9 cellular contexts compared by ENCODE assay signal in the genomic region with DNA sequence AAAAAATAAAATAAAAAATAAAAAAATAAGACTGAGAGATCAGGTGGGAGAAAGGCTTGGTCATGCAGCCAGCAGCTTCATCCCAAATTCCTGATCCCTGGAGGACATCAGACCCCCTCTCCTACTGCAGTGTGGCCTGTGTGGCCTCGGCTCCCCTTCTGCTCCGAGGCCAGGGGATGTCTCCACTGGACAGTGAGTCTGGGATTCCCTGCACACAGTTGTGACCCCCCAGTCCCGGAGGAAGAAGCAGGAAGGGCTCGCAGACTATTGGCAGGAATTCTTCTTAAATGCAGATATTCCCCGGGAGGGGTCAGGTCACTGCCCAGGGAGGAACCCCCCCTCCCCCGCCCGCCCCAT. TPM values are rescaled to one million over a fixed set of nuclear protein-coding genes. Genes with fewer than 3 reads are reported as not detected.
DNase-seq lines count a peak whose midpoint lies in the region; ATAC-seq and TF ChIP-seq lines count a peak whose summit lies in the region.
"Had no signal": no experiment of that assay in that cellular context is flagged by ENCODE, and none has a peak within 500 bp of the region (broad histone marks: within the 10 kb centered on the region; RNA-seq: fewer than 3 reads in every experiment).

No MANE protein-coding gene starts in this region.

- TF ChIP-seq CTCF in ascending aorta (IDR thresholded peaks at IDR 0.05) (no peak), lower lobe of right lung (IDR thresholded peaks at IDR 0.05) (no peak), uterus (IDR thresholded peaks at IDR 0.05) (no peak)

- peaks cover 2% of the 10 kb centered on the region for H3K27me3 Mint-ChIP-seq in activated naive CD8-positive, alpha-beta T cell treated with anti-CD3 and anti-CD28 coated beads, Interleukin-2, amount 10 ng/mL, durations not matched to agents 7 days and 5 days
- peaks cover 20% of the 10 kb centered on the region for H3K27me3 Mint-ChIP-seq in activated naive CD8-positive, alpha-beta T cell treated with anti-CD3 and anti-CD28 coated beads for 36 hours

- POLR2A ChIA-PET in activated naive CD8-positive, alpha-beta T cell treated with anti-CD3 and anti-CD28 coated beads, Interleukin-2, amount 10 ng/mL, durations not matched to agents 7 days and 5 days (lab: Charles Lee), result interaction anchor here (0.8 to 1.4 kb wide), 3 partner anchors 26 to 99 kb away, joined by 3 to 6 read pairs (median 4); partner anchors contain the start of gene ZNF823

- no peak for ATAC-seq in activated naive CD8-positive, alpha-beta T cell treated with anti-CD3 and anti-CD28 coated beads, Interleukin-2, amount 10 ng/mL, durations not matched to agents 7 days and 5 days (ENCODE audit: low read depth)
- ATAC-seq in lower lobe of right lung (peak; percentile 29 to 45), HG03139 (IDR thresholded peaks at IDR 0.05; ENCODE audit: unreplicated experiment) (no peak), GM19397 (IDR thresholded peaks at IDR 0.05; ENCODE audit: unreplicated experiment) (no peak)

- H3K9me3 ChIP-seq in ascending aorta, result no peaks in the 10 kb centered on the region
- no peaks in the 10 kb centered on the region for H3K9me3 ChIP-seq in lower lobe of right lung
- H3K9me3 ChIP-seq in uterus, result no peaks in the 10 kb centered on the region

- peak overlapping the region; percentile 70 to 79 for H3K4me3 ChIP-seq in ascending aorta
- H3K4me3 ChIP-seq in lower lobe of right lung, result peak overlapping the region; percentile 79
- H3K4me3 ChIP-seq in uterus, result peak overlapping the region; percentile 39 to 43

- peaks cover 5% of the 10 kb centered on the region for H3K4me1 Mint-ChIP-seq in activated naive CD8-positive, alpha-beta T cell treated with anti-CD3 and anti-CD28 coated beads, Interleukin-2, amount 10 ng/mL, durations not matched to agents 7 days and 5 days
- H3K4me1 Mint-ChIP-seq in activated naive CD8-positive, alpha-beta T cell treated with anti-CD3 and anti-CD28 coated beads for 36 hours, result peaks cover 3% of the 10 kb centered on the region

- H3K36me3 Mint-ChIP-seq in activated naive CD8-positive, alpha-beta T cell treated with anti-CD3 and anti-CD28 coated beads, Interleukin-2, amount 10 ng/mL, durations not matched to agents 7 days and 5 days, result peaks cover 5% of the 10 kb centered on the region
- H3K36me3 Mint-ChIP-seq in activated naive CD8-positive, alpha-beta T cell treated with anti-CD3 and anti-CD28 coated beads for 36 hours, result no peaks in the 10 kb centered on the region
- H3K36me3 Mint-ChIP-seq: T-cell had no signal

- TF ChIP-seq POLR2A in uterus (IDR thresholded peaks at IDR 0.05), result no peak

- peaks cover 0 to 7% of the 10 kb centered on the region in 2 donors for H3K4me1 ChIP-seq in ascending aorta
- peaks cover 10% of the 10 kb centered on the region for H3K4me1 ChIP-seq in lower lobe of right lung
- no peaks in the 10 kb centered on the region for H3K4me1 ChIP-seq in uterus

- H3K27me3 ChIP-seq in ascending aorta (no peaks in the 10 kb centered on the region), lower lobe of right lung (ENCODE audit: low read depth) (no peaks in the 10 kb centered on the region), uterus (no peaks in the 10 kb centered on the region)

- peak overlapping the region; percentile 86 for H3K4me3 Mint-ChIP-seq in activated naive CD8-positive, alpha-beta T cell treated with anti-CD3 and anti-CD28 coated beads, Interleukin-2, amount 10 ng/mL, durations not matched to agents 7 days and 5 days
- no peak overlapping the region for H3K4me3 Mint-ChIP-seq in activated naive CD8-positive, alpha-beta T cell treated with anti-CD3 and anti-CD28 coated beads for 36 hours

- no peak for DNase-seq in activated naive CD8-positive, alpha-beta T cell treated with anti-CD3 and anti-CD28 coated beads, Interleukin-2, amount 10 ng/mL, durations not matched to agents 7 days and 5 days
- no peak for DNase-seq in activated naive CD8-positive, alpha-beta T cell treated with anti-CD3 and anti-CD28 coated beads for 36 hours
- DNase-seq in ascending aorta (ENCODE audit: low spot score in 2 of 2), result no peak
- DNase-seq in lower lobe of right lung, result no peak
- peak in 1 of 2 donors; percentile 17 for DNase-seq in uterus
- no peak for DNase-seq in activated effector memory CD4-positive, alpha-beta T cell treated with Interleukin-2 at 50 U/mL for 16 hours

- H3K27ac Mint-ChIP-seq in activated naive CD8-positive, alpha-beta T cell treated with anti-CD3 and anti-CD28 coated beads, Interleukin-2, amount 10 ng/mL, durations not matched to agents 7 days and 5 days, result no peak overlapping the region
- no peak overlapping the region for H3K27ac Mint-ChIP-seq in activated naive CD8-positive, alpha-beta T cell treated with anti-CD3 and anti-CD28 coated beads for 36 hours
- H3K27ac Mint-ChIP-seq: T-cell had no signal

- H3K36me3 ChIP-seq in ascending aorta, result no peaks in the 10 kb centered on the region
- H3K36me3 ChIP-seq in lower lobe of right lung, result no peaks in the 10 kb centered on the region
- H3K36me3 ChIP-seq in uterus, result no peaks in the 10 kb centered on the region

- H3K27ac ChIP-seq in ascending aorta (no peak overlapping the region), lower lobe of right lung (no peak overlapping the region), uterus (no peak overlapping the region)

- intact Hi-C loops in ascending aorta (cut with DNase I) (no loop called here), lower lobe of right lung (cut with DNase I) (no loop called here), uterus (cut with DNase I; ENCODE audit: low total_unique reads) (no loop called here)

- H3K9me3 Mint-ChIP-seq in activated naive CD8-positive, alpha-beta T cell treated with anti-CD3 and anti-CD28 coated beads, Interleukin-2, amount 10 ng/mL, durations not matched to agents 7 days and 5 days, result no peaks in the 10 kb centered on the region
- H3K9me3 Mint-ChIP-seq in activated naive CD8-positive, alpha-beta T cell treated with anti-CD3 and anti-CD28 coated beads for 36 hours, result no peaks in the 10 kb centered on the region

RNA-seq across cellular contexts. Expression of gene ZNF627, which starts 41.9 kb away (rescaled TPM):
- total RNA-seq in activated naive CD8-positive, alpha-beta T cell treated with anti-CD3 and anti-CD28 coated beads, Interleukin-2, amount 10 ng/mL, durations not matched to agents 7 days and 5 days, result 1 to 10 TPM; 9.0 to 9.6 TPM
- total RNA-seq in activated naive CD8-positive, alpha-beta T cell treated with anti-CD3 and anti-CD28 coated beads for 36 hours, result 1 to 10 TPM; 4.7 to 5.5 TPM
- total RNA-seq in ascending aorta, result 7.6 TPM
- total RNA-seq in lower lobe of right lung, result 9.4 TPM
- 10 to 100 TPM; 20.6 to 70.6 (median 36.0) TPM for total RNA-seq in uterus

Comparison
In these comparisons a context has a peak if more than half of its experiments do, and no peak if none do; other contexts are left out.
1. ATAC-seq: peak in lower lobe of right lung (2 of 2); none in activated naive CD8-positive, alpha-beta T cell treated with anti-CD3 and anti-CD28 coated beads, Interleukin-2, amount 10 ng/mL, durations not matched to agents 7 days and 5 days (single experiment), HG03139 (single experiment) and GM19397 (single experiment).
2. Peak in every context shown above with its lines, with median percentiles within 50 percentile points of each other: H3K4me3 ChIP-seq.